In the genomic region with DNA sequence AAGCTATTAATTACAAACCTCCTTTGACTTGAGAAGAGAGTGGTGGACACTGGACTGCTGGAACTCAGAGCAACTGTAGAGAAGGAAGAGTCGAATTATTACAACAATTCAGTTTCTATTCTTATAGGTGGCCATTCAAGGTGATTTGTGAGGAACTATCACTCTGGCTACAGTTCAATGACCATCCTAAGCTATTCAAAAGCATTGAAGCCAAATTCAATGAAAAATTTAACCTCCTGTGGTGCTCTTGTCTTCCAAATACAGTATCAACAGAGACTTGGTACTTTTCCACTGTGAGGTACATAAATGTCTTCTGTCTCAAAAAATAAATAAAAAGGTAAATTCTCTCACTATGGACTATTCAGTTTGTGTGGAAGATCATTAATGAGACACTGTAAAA, we compare ENCODE assay signal across 1 cellular context.
TF ChIP-seq lines count a peak whose summit lies in the region.

No MANE protein-coding gene starts in this region.

TF ChIP-seq in H1, 55 proteins besides CTCF, POLR2A, EP300 and RAD21 (continued from another document):
- TF ChIP-seq, protein P1, sequence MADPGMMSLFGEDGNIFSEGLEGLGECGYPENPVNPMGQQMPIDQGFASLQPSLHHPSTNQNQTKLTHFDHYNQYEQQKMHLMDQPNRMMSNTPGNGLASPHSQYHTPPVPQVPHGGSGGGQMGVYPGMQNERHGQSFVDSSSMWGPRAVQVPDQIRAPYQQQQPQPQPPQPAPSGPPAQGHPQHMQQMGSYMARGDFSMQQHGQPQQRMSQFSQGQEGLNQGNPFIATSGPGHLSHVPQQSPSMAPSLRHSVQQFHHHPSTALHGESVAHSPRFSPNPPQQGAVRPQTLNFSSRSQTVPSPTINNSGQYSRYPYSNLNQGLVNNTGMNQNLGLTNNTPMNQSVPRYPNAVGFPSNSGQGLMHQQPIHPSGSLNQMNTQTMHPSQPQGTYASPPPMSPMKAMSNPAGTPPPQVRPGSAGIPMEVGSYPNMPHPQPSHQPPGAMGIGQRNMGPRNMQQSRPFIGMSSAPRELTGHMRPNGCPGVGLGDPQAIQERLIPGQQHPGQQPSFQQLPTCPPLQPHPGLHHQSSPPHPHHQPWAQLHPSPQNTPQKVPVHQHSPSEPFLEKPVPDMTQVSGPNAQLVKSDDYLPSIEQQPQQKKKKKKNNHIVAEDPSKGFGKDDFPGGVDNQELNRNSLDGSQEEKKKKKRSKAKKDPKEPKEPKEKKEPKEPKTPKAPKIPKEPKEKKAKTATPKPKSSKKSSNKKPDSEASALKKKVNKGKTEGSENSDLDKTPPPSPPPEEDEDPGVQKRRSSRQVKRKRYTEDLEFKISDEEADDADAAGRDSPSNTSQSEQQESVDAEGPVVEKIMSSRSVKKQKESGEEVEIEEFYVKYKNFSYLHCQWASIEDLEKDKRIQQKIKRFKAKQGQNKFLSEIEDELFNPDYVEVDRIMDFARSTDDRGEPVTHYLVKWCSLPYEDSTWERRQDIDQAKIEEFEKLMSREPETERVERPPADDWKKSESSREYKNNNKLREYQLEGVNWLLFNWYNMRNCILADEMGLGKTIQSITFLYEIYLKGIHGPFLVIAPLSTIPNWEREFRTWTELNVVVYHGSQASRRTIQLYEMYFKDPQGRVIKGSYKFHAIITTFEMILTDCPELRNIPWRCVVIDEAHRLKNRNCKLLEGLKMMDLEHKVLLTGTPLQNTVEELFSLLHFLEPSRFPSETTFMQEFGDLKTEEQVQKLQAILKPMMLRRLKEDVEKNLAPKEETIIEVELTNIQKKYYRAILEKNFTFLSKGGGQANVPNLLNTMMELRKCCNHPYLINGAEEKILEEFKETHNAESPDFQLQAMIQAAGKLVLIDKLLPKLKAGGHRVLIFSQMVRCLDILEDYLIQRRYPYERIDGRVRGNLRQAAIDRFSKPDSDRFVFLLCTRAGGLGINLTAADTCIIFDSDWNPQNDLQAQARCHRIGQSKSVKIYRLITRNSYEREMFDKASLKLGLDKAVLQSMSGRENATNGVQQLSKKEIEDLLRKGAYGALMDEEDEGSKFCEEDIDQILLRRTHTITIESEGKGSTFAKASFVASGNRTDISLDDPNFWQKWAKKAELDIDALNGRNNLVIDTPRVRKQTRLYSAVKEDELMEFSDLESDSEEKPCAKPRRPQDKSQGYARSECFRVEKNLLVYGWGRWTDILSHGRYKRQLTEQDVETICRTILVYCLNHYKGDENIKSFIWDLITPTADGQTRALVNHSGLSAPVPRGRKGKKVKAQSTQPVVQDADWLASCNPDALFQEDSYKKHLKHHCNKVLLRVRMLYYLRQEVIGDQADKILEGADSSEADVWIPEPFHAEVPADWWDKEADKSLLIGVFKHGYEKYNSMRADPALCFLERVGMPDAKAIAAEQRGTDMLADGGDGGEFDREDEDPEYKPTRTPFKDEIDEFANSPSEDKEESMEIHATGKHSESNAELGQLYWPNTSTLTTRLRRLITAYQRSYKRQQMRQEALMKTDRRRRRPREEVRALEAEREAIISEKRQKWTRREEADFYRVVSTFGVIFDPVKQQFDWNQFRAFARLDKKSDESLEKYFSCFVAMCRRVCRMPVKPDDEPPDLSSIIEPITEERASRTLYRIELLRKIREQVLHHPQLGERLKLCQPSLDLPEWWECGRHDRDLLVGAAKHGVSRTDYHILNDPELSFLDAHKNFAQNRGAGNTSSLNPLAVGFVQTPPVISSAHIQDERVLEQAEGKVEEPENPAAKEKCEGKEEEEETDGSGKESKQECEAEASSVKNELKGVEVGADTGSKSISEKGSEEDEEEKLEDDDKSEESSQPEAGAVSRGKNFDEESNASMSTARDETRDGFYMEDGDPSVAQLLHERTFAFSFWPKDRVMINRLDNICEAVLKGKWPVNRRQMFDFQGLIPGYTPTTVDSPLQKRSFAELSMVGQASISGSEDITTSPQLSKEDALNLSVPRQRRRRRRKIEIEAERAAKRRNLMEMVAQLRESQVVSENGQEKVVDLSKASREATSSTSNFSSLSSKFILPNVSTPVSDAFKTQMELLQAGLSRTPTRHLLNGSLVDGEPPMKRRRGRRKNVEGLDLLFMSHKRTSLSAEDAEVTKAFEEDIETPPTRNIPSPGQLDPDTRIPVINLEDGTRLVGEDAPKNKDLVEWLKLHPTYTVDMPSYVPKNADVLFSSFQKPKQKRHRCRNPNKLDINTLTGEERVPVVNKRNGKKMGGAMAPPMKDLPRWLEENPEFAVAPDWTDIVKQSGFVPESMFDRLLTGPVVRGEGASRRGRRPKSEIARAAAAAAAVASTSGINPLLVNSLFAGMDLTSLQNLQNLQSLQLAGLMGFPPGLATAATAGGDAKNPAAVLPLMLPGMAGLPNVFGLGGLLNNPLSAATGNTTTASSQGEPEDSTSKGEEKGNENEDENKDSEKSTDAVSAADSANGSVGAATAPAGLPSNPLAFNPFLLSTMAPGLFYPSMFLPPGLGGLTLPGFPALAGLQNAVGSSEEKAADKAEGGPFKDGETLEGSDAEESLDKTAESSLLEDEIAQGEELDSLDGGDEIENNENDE (IDR thresholded peaks at IDR 0.05; ENCODE audit: insufficient replicate concordance, low read length): peak; percentile 32
